Comparison of ENCODE assay signal across 12 cellular contexts in the genomic region with DNA sequence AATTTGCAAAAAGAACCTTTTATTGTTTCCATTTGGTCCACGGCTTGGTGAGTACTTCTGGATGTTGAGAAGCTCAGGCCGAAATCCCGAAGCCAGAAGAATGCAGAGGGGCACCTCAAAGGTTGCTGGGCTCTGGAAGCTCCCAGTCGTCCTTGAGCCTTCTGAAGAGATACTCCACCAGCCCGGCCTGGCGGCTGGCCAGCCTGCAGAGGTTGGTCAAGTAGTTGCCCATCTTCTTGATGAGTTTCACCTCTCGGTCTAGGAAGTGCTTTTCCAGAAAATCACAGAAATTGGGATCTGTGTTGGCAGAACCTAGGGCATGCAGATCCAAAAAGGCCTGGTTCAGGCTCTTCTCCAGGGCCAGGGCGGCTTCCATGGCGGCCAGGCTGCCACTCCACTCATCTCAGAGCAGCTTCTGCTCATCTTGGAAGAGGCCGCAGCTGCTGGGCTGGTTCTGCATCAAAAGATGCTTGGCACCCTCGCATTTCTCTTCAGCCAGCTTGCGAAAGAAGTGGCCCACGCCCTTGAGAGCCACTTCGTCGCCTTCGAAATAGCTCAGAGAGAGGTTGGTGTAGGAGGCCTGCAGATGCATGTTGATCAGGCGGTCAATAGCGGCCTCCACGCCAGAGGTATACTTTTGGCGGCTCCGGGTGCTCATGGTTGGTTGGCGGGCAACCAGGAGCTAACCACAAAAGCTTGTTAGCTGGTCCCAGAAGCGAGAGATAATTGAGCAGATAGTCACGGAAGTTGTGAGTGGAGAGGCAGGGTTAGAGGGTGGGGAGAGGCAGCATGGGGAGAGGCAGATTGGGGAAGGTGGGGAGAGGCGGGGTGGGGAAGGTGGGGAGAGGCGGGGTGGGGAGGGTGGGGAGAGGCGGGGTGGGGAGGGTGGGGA.
"Had no signal": no experiment of that assay in that cellular context is flagged by ENCODE, and none has a peak within 500 bp of the region (broad histone marks: within the 10 kb centered on the region; RNA-seq: fewer than 3 reads in every experiment).

No MANE protein-coding gene starts in this region.

- H3K4me1 ChIP-seq: heart left ventricle had no signal

- H3K4me3 ChIP-seq: heart left ventricle had no signal

- H3K9me3 ChIP-seq: heart left ventricle had no signal

- H3K36me3 ChIP-seq: heart left ventricle had no signal

- DNase-seq: activated CD4-positive, alpha-beta memory T cell treated with anti-CD3 and anti-CD28 coated beads, Interleukin-2, amount 10 ng/mL, durations not matched to agents 7 days and 5 days; activated CD4-positive, alpha-beta T cell treated with anti-CD3 and anti-CD28 coated beads, Interleukin-2, amount 10 ng/mL, durations not matched to agents 24 days and 14 days; activated effector memory CD4-positive, alpha-beta T cell treated with anti-CD3 and anti-CD28 coated beads, Interleukin-2, amount 50 U/mL, for 16 hours; activated naive CD4-positive, alpha-beta T cell treated with anti-CD3 and anti-CD28 coated beads, Interleukin-2, amount 50 U/mL, for 16 hours; activated naive CD8-positive, alpha-beta T cell treated with anti-CD3 and anti-CD28 coated beads, Interleukin-2, amount 50 U/mL, for 24 hours; activated T-cell treated with anti-CD3 and anti-CD28 coated beads for 4 hours; heart left ventricle; left cardiac atrium; retina; stimulated activated CD4-positive, alpha-beta T cell treated with anti-CD3 and anti-CD28 coated beads, Interleukin-4, amount 100 ng/mL, for 24 hours; stimulated activated naive CD4-positive, alpha-beta T cell treated with Interleukin-2 at 50 U/mL for 16 hours had no signal

- H3K27ac ChIP-seq: heart left ventricle, VCaP had no signal
